26 cellular contexts compared by ENCODE assay signal in the genomic region with DNA sequence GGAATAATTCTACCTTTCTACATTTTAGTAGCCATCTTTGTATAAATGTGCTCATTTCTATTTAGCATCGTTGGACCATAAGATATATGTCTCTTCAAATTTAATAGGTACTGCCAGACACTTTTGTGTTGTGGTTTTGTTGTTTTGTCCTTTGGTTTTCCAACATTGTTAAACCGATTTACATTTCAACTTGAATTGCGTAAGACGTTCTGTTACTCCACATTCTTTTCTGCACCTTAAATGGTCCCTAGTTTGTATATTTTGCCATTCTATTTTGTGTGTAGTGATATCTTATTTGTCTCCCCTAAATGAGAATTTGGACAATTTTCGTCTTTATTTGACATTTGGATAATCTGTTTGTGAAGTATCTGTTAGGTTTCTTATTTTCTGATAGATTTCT.
"Had no signal": no experiment of that assay in that cellular context is flagged by ENCODE, and none has a peak within 500 bp of the region (broad histone marks: within the 10 kb centered on the region; RNA-seq: fewer than 3 reads in every experiment).

No MANE protein-coding gene starts in this region.

- ATAC-seq: activated naive CD8-positive, alpha-beta T cell treated with anti-CD3 and anti-CD28 coated beads, Interleukin-2, amount 50 U/mL, for 24 hours; activated T-cell treated with anti-CD3 and anti-CD28 coated beads, Interleukin-2, amount 50 U/mL, for 72 hours; esophagus mucosa had no signal

- H3K27me3 ChIP-seq: adrenal gland, ascending aorta, breast epithelium, cardiac muscle cell, colonic mucosa had no signal

- H3K36me3 ChIP-seq: adrenal gland, ascending aorta, breast epithelium, cardiac muscle cell, colonic mucosa had no signal

- DNase-seq: activated CD4-positive, alpha-beta memory T cell treated with anti-CD3 and anti-CD28 coated beads, Interleukin-2, amount 10 ng/mL, durations not matched to agents 7 days and 5 days; activated CD4-positive, alpha-beta T cell treated with anti-CD3 and anti-CD28 coated beads for 1 hour; activated CD4-positive, alpha-beta T cell treated with anti-CD3 and anti-CD28 coated beads for 4 hours; activated CD4-positive, alpha-beta T cell treated with anti-CD3 and anti-CD28 coated beads, Interleukin-2, amount 10 ng/mL, durations not matched to agents 7 days and 5 days; activated CD4-positive, alpha-beta T cell treated with anti-CD3 and anti-CD28 coated beads, Interleukin-2, amount 50 U/mL, for 4 hours; activated CD8-positive, alpha-beta memory T cell treated with anti-CD3 and anti-CD28 coated beads, Interleukin-2, amount 50 U/mL, for 48 hours; activated gamma-delta T cell treated with Interleukin-2 at 50 U/mL for 16 hours; activated naive CD4-positive, alpha-beta T cell treated with anti-CD3 and anti-CD28 coated beads, Interleukin-2, amount 50 U/mL, for 16 hours; activated naive CD4-positive, alpha-beta T cell treated with Interleukin-2 at 50 U/mL for 16 hours; activated naive CD8-positive, alpha-beta T cell treated with anti-CD3 and anti-CD28 coated beads for 36 hours; activated naive CD8-positive, alpha-beta T cell treated with anti-CD3 and anti-CD28 coated beads, Interleukin-2, amount 50 U/mL, for 24 hours; activated T-cell treated with anti-CD3 and anti-CD28 coated beads for 4 hours; activated T-cell treated with anti-CD3 and anti-CD28 coated beads, Interleukin-2, amount 50 U/mL, for 24 hours; activated T-cell treated with anti-CD3 and anti-CD28 coated beads, Interleukin-2, amount 50 U/mL, for 72 hours; adrenal gland; central memory CD4-positive, alpha-beta T cell; cerebellar nuclear complex; colonic mucosa; effector memory CD4-positive, alpha-beta T cell; endodermal cell; foreskin fibroblast; T-helper 2 cell had no signal

- H3K4me1 ChIP-seq: adrenal gland, ascending aorta, breast epithelium, colonic mucosa had no signal

- H3K9me3 ChIP-seq: adrenal gland, ascending aorta, breast epithelium, colonic mucosa had no signal

- H3K4me3 ChIP-seq: adrenal gland, ascending aorta, breast epithelium, cardiac muscle cell, colonic mucosa had no signal

- H3K27ac ChIP-seq: adrenal gland, ascending aorta, breast epithelium, cardiac muscle cell, colonic mucosa had no signal
